24 cellular contexts compared by ENCODE assay signal in genomic region chr3:171201825-171202224, GRCh38.
DNase-seq lines count a peak whose midpoint lies in the region; ATAC-seq, FAIRE-seq and TF ChIP-seq lines count a peak whose summit lies in the region.
"Had no signal": no experiment of that assay in that cellular context is flagged by ENCODE, and none has a peak within 500 bp of the region (broad histone marks: within the 10 kb centered on the region; RNA-seq: fewer than 3 reads in every experiment).

No MANE protein-coding gene starts in this region.

- 37 to 46% (median 42%) methylated on average over 6 of the region's 6 CpGs for WGBS in heart left ventricle, 4 donors
- WGBS in small intestine, 3 donors: 81 to 83% (median 82%) methylated on average over 6 of the region's 6 CpGs

- H3K27ac ChIP-seq in right atrium auricular region (no peak overlapping the region), heart left ventricle (peak overlapping the region in 2 of 12 donors; percentile 6 to 25), gastrocnemius medialis (peak overlapping the region; percentile 67 to 70 (median 68)), small intestine (ENCODE audit: low read depth in 1 of 2, low read length in 1 of 2) (no peak overlapping the region), vagina (no peak overlapping the region)
- H3K27ac ChIP-seq: 22Rv1, A549, GM23248 had no signal

- no peak overlapping the region for H3K4me3 ChIP-seq in right atrium auricular region
- no peak overlapping the region for H3K4me3 ChIP-seq in heart left ventricle
- no peak overlapping the region for H3K4me3 ChIP-seq in gastrocnemius medialis
- H3K4me3 ChIP-seq in small intestine (ENCODE audit: low read depth in 1 of 2, low read length in 2 of 2): no peak overlapping the region
- no peak overlapping the region for H3K4me3 ChIP-seq in vagina
- H3K4me3 ChIP-seq: A549, GM23248 had no signal

- TF ChIP-seq CTCF in right atrium auricular region (IDR thresholded peaks at IDR 0.05) (no peak), heart left ventricle (IDR thresholded peaks at IDR 0.05) (no peak), gastrocnemius medialis (IDR thresholded peaks at IDR 0.05 in 4 of 5, conservative IDR thresholded peaks at IDR 0.05 in 1 of 5) (no peak), vagina (IDR thresholded peaks at IDR 0.05) (no peak)

- H3K9me3 ChIP-seq in right atrium auricular region (no peaks in the 10 kb centered on the region), heart left ventricle (no peaks in the 10 kb centered on the region), gastrocnemius medialis (no peaks in the 10 kb centered on the region), small intestine (ENCODE audit: control insufficient read depth, low read depth) (no peaks in the 10 kb centered on the region), vagina (no peaks in the 10 kb centered on the region)
- H3K9me3 ChIP-seq: A549 had no signal

- no peaks in the 10 kb centered on the region for H3K27me3 ChIP-seq in right atrium auricular region
- H3K27me3 ChIP-seq in heart left ventricle: no peaks in the 10 kb centered on the region
- H3K27me3 ChIP-seq in gastrocnemius medialis: no peaks in the 10 kb centered on the region
- no peaks in the 10 kb centered on the region for H3K27me3 ChIP-seq in small intestine (ENCODE audit: control insufficient read depth in 2 of 2, insufficient read depth in 2 of 2, low read length in 2 of 2)
- H3K27me3 ChIP-seq in vagina: no peaks in the 10 kb centered on the region

- TF ChIP-seq POLR2A in heart left ventricle (IDR thresholded peaks at IDR 0.05) (no peak), gastrocnemius medialis (IDR thresholded peaks at IDR 0.05) (no peak), vagina (IDR thresholded peaks at IDR 0.05) (no peak)

- H3K36me3 ChIP-seq in right atrium auricular region (no peaks in the 10 kb centered on the region), heart left ventricle (no peaks in the 10 kb centered on the region), gastrocnemius medialis (no peaks in the 10 kb centered on the region), small intestine (ENCODE audit: control insufficient read depth in 2 of 2, insufficient read depth in 2 of 2, low read length in 2 of 2) (peaks cover 0 to 7% of the 10 kb centered on the region in 2 donors), vagina (no peaks in the 10 kb centered on the region)

- in situ Hi-C loops in gastrocnemius medialis (cut with MboI; ENCODE audit: low sequenced_read_pairs in 4 of 4): no loop called here

- peak; percentile 38 for ATAC-seq in Right ventricle myocardium inferior
- peak in 3 of 4 donors; percentile 63 to 71 (median 65) for ATAC-seq in heart left ventricle
- ATAC-seq in left ventricle myocardium superior: peak; percentile 76
- ATAC-seq in gastrocnemius medialis: peak; percentile 45 to 86
- ATAC-seq: A549 had no signal

- intact Hi-C loops in Right ventricle myocardium inferior (cut with DNase I): no loop called here
- intact Hi-C loops in heart left ventricle (cut with DNase I): loop anchor here in 2 of 10 donors (5.0 to 10.0 kb wide), 2 partner anchors 53 to 110 kb away; no protein-coding TSS in a partner anchor
- intact Hi-C loops in left ventricle myocardium superior (cut with micrococcal nuclease): no loop called here
- intact Hi-C loops in gastrocnemius medialis (cut with DNase I; ENCODE audit: low total_unique reads): no loop called here
- intact Hi-C loops in vagina (cut with DNase I): no loop called here

- DNase-seq in Right ventricle myocardium inferior (ENCODE audit: missing footprints) (no peak), right atrium auricular region (ENCODE audit: low spot score) (no peak), heart left ventricle (no peak), left ventricle myocardium superior (no peak), gastrocnemius medialis (peak in 1 of 2 donors; percentile 38), small intestine (no peak), vagina (ENCODE audit: extremely low spot score in 2 of 2) (no peak), UCSD-AML1 (lab: John Stamatoyannopoulos, UW; ENCODE audit: unreplicated experiment) (no peak)
- DNase-seq: ACHN; C1 segment of cervical spinal cord; Calu3; CD4-positive, alpha-beta memory T cell; COR-L47; DMS53; DMS79 treated with DMSO at 0.1 percent for 48 hours; GF-D8; GM23248; H7; HCEC 1CT had no signal

- H3K4me1 ChIP-seq in right atrium auricular region: peaks cover 0 to 19% of the 10 kb centered on the region in 2 donors
- H3K4me1 ChIP-seq in heart left ventricle: peaks cover 0 to 19% (median 4%) of the 10 kb centered on the region in 12 donors
- H3K4me1 ChIP-seq in gastrocnemius medialis: peaks cover 54 to 57% of the 10 kb centered on the region in 2 donors
- H3K4me1 ChIP-seq in small intestine (ENCODE audit: control insufficient read depth in 2 of 2, insufficient read depth in 1 of 2, low read depth in 1 of 2, low read length in 1 of 2): no peaks in the 10 kb centered on the region
- no peaks in the 10 kb centered on the region for H3K4me1 ChIP-seq in vagina

- no peak for FAIRE-seq in small intestine (lab: Jason Lieb, UNC)
- FAIRE-seq: A549, GM12891, GM18507, H1 had no signal

Comparison
In these comparisons a context has a peak if more than half of its experiments do, and no peak if none do; other contexts are left out.
1. H3K27ac ChIP-seq: peak in gastrocnemius medialis (4 of 4); none in right atrium auricular region (0 of 2), small intestine (0 of 2) and vagina (single experiment).
2. Peak in every context shown above with its lines, with median percentiles within 50 percentile points of each other: ATAC-seq.